ENCODE assay signal across 8 cellular contexts in the genomic region with DNA sequence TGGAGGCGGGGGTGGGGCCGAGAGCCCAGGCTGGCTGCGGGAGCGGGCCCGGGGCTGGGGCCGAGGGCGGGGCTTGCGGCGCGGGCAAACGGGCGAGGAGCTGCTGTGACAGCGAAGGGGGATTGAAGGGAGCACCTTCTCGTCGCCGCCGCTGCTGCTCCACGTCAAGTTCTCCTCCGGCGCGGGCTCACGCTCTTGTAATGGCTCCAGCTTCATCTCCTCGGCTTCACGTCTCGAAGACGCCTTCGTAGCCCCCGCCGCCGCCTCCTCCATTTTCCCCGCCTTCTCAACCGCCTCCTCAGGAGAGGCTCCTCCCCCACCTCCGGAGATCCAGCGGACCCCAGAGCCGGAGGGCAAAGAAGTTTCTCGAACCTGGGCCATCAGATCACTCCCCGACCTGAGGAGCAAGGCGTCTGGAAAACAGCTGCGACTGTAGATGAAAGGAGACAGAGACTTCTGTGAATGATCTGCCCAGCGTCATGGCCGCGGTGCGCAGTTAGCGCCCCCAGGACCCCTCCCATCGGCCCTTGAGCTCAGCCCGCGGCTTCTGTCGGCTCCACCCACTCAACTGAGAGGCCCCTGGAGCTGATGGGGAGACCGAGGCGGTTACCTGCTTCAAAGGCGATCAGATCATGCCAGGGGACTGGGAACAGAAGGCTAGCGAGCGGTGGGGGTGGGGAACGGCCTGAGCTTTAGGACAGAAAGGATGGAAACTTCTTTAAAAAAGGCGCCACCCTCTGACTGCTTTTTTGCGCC. TPM values are rescaled to one million over a fixed set of nuclear protein-coding genes. Genes with fewer than 3 reads are reported as not detected.
DNase-seq lines count a peak whose midpoint lies in the region; ATAC-seq and TF ChIP-seq lines count a peak whose summit lies in the region.

No MANE protein-coding gene starts in this region.

- H3K27ac ChIP-seq in esophagus muscularis mucosa (replicated peaks in 1 of 4) (peak overlapping the region; percentile 90 to 92 (median 91)), stomach smooth muscle (ENCODE audit: low read length) (peak overlapping the region; percentile 96)

- H3K9me3 ChIP-seq in esophagus muscularis mucosa, result no peaks in the 10 kb centered on the region
- no peaks in the 10 kb centered on the region for H3K9me3 ChIP-seq in stomach smooth muscle (ENCODE audit: control insufficient read depth in 2 of 2, low read length in 2 of 2)

- peaks cover 0 to 29% (median 13%) of the 10 kb centered on the region in 4 donors for H3K4me1 ChIP-seq in esophagus muscularis mucosa
- peaks cover 13% of the 10 kb centered on the region for H3K4me1 ChIP-seq in stomach smooth muscle (ENCODE audit: control insufficient read depth, insufficient read depth, low read length)

- TF ChIP-seq CTCF in esophagus muscularis mucosa (IDR thresholded peaks at IDR 0.05), result peak in 1 of 3 experiments; percentile 14

- intact Hi-C loops in esophagus muscularis mucosa (cut with DNase I), result no loop called here

- H3K4me3 ChIP-seq in esophagus muscularis mucosa, result peak overlapping the region; percentile 65 to 76 (median 68)
- H3K4me3 ChIP-seq in stomach smooth muscle (ENCODE audit: low read length in 2 of 2), result peak overlapping the region; percentile 78 to 81

- no peak for TF ChIP-seq POLR2A in esophagus muscularis mucosa (IDR thresholded peaks at IDR 0.05; ENCODE audit: low read depth)

- H3K9ac ChIP-seq in stomach smooth muscle (ENCODE audit: low read length in 2 of 2), result peak overlapping the region; percentile 91 to 93

- ATAC-seq in GM18861 (IDR thresholded peaks at IDR 0.05; ENCODE audit: unreplicated experiment), result peak; percentile 42
- peak; percentile 53 for ATAC-seq in HG03097 (IDR thresholded peaks at IDR 0.05; ENCODE audit: low FRiP score, unreplicated experiment)
- ATAC-seq in naive thymus-derived CD8-positive, alpha-beta T cell, result peak; percentile 74 to 80

- TF ChIP-seq EP300 in esophagus muscularis mucosa (IDR thresholded peaks at IDR 0.05), result no peak

- H3K36me3 ChIP-seq in esophagus muscularis mucosa (no peaks in the 10 kb centered on the region), stomach smooth muscle (ENCODE audit: control insufficient read depth in 2 of 2, insufficient read depth in 2 of 2, low read length in 2 of 2) (no peaks in the 10 kb centered on the region)

- H3K27ac Mint-ChIP-seq in activated T-cell treated with anti-CD3 and anti-CD28 coated beads, Interleukin-2, amount 50 U/mL, for 24 hours, result peak overlapping the region; percentile 94
- peak overlapping the region; percentile 93 to 99 (median 98) for H3K27ac Mint-ChIP-seq in naive thymus-derived CD8-positive, alpha-beta T cell

- POLR2A ChIA-PET in naive thymus-derived CD8-positive, alpha-beta T cell (lab: Charles Lee), result interaction anchor here (0.5 to 2.4 kb wide), 11 partner anchors 36 to 1445 kb away, joined by 3 to 42 read pairs (median 4); a partner anchor contains a TSS

- H3K4me1 Mint-ChIP-seq in activated T-cell treated with anti-CD3 and anti-CD28 coated beads, Interleukin-2, amount 50 U/mL, for 24 hours (ENCODE audit: low read depth), result peaks cover 11% of the 10 kb centered on the region
- H3K4me1 Mint-ChIP-seq in naive thymus-derived CD8-positive, alpha-beta T cell, result peaks cover 7 to 27% (median 16%) of the 10 kb centered on the region in 4 donors

- H3K9me3 Mint-ChIP-seq in activated T-cell treated with anti-CD3 and anti-CD28 coated beads, Interleukin-2, amount 50 U/mL, for 24 hours, result no peaks in the 10 kb centered on the region
- H3K9me3 Mint-ChIP-seq in naive thymus-derived CD8-positive, alpha-beta T cell, result no peaks in the 10 kb centered on the region

- H3K36me3 Mint-ChIP-seq in activated T-cell treated with anti-CD3 and anti-CD28 coated beads, Interleukin-2, amount 50 U/mL, for 24 hours (ENCODE audit: low read depth), result peaks cover 4% of the 10 kb centered on the region
- no peaks in the 10 kb centered on the region for H3K36me3 Mint-ChIP-seq in naive thymus-derived CD8-positive, alpha-beta T cell

- no peaks in the 10 kb centered on the region for H3K27me3 ChIP-seq in esophagus muscularis mucosa
- peaks cover 0 to 16% of the 10 kb centered on the region in 2 donors for H3K27me3 ChIP-seq in stomach smooth muscle (ENCODE audit: control insufficient read depth in 1 of 2, insufficient read depth in 2 of 2, low read length in 2 of 2)

- DNase-seq in A172 (ENCODE audit: low spot score) (peak; percentile 4), NCI-H82 treated with DMSO at 0.1 percent for 48 hours (lab: John Stamatoyannopoulos, UW; ENCODE audit: unreplicated experiment) (peak; percentile 60), esophagus muscularis mucosa (ENCODE audit: extremely low spot score) (peak; percentile 91)
- peak; percentile 77 for DNase-seq in activated T-cell treated with anti-CD3 and anti-CD28 coated beads, Interleukin-2, amount 50 U/mL, for 24 hours
- DNase-seq in naive thymus-derived CD8-positive, alpha-beta T cell, result peak; percentile 51 to 82 (median 68)

- peak overlapping the region; percentile 86 for H3K4me3 Mint-ChIP-seq in activated T-cell treated with anti-CD3 and anti-CD28 coated beads, Interleukin-2, amount 50 U/mL, for 24 hours
- peak overlapping the region; percentile 90 to 98 (median 94) for H3K4me3 Mint-ChIP-seq in naive thymus-derived CD8-positive, alpha-beta T cell

- peaks cover 24% of the 10 kb centered on the region for H3K27me3 Mint-ChIP-seq in activated T-cell treated with anti-CD3 and anti-CD28 coated beads, Interleukin-2, amount 50 U/mL, for 24 hours
- no peaks in the 10 kb centered on the region for H3K27me3 Mint-ChIP-seq in naive thymus-derived CD8-positive, alpha-beta T cell

- WGBS in esophagus muscularis mucosa, result 28% methylated on average over 29 of the region's 56 CpGs

RNA-seq across cellular contexts. Expression of a gene that starts 0.9 kb away (rescaled TPM):
- 0.21 and 0.50 TPM in 2 replicates for total RNA-seq in A172 (2014; rRNA removed; shearing (Covaris generic))
- 1 to 10 TPM in 3 of 4 donors, under 1 TPM in 1; 0.83 to 2.5 (median 1.5) TPM for total RNA-seq in esophagus muscularis mucosa
- total RNA-seq in naive thymus-derived CD8-positive, alpha-beta T cell, result 1 to 10 TPM; 4.6 to 7.3 TPM
- polyA plus RNA-seq in naive thymus-derived CD8-positive, alpha-beta T cell, result 1 to 10 TPM in 1 of 3 donors, under 1 TPM in 2; 0.53 to 1.3 (median 0.60) TPM

RNA-seq across cellular contexts. Expression of a gene that starts 36.8 kb away (rescaled TPM):
- 8.3 and 10.9 TPM in 2 replicates for total RNA-seq in A172 (2014; rRNA removed; shearing (Covaris generic))
- total RNA-seq in esophagus muscularis mucosa, result 10 to 100 TPM; 22.4 to 28.8 (median 26.3) TPM
- total RNA-seq in naive thymus-derived CD8-positive, alpha-beta T cell, result 10 to 100 TPM; 25.6 to 26.9 TPM
- polyA plus RNA-seq in naive thymus-derived CD8-positive, alpha-beta T cell, result 10 to 100 TPM; 27.4 to 45.1 (median 37.0) TPM

Comparison
In these comparisons a context has a peak if more than half of its experiments do, and no peak if none do; other contexts are left out.
1. Peak in every context shown above with its lines: DNase-seq, ATAC-seq, H3K4me3 ChIP-seq and H3K27ac ChIP-seq.
2. DNase-seq: peak in every context shown above with its lines; median percentile 91 in esophagus muscularis mucosa; 77 in activated T-cell treated with anti-CD3 and anti-CD28 coated beads, Interleukin-2, amount 50 U/mL, for 24 hours; 68 in naive thymus-derived CD8-positive, alpha-beta T cell; 60 in NCI-H82 treated with DMSO at 0.1 percent for 48 hours; 4 in A172.